ENCODE assay signal across 8 cellular contexts in genomic region chr16:2752850-2753522, GRCh38. TPM values are rescaled to one million over a fixed set of nuclear protein-coding genes. Genes with fewer than 3 reads are reported as not detected.
DNase-seq lines count a peak whose midpoint lies in the region; ATAC-seq, FAIRE-seq and TF ChIP-seq lines count a peak whose summit lies in the region.

No MANE protein-coding gene starts in this region.

- peak overlapping the region; percentile 79 for H3K4me3 ChIP-seq in Jurkat, Clone E6-1 (ENCODE audit: low read length)
- peak overlapping the region; percentile 85 for H3K4me3 ChIP-seq in astrocyte (ENCODE audit: insufficient read depth, low read depth, low read length)
- peak overlapping the region; percentile 52 for H3K4me3 ChIP-seq in hepatocyte

- peaks cover 10% of the 10 kb centered on the region for H3K36me3 Mint-ChIP-seq in astrocyte (ENCODE audit: low read depth, unreplicated experiment)

- WGBS in hepatocyte (ENCODE audit: low lambda C conversion rate, missing lambda C conversion rate) = 3% methylated on average over 14 of the region's 72 CpGs

- no peaks in the 10 kb centered on the region for H3K9me2 ChIP-seq in hepatocyte (replicated peaks; ENCODE audit: insufficient read depth)

- H4K20me1 ChIP-seq in astrocyte (ENCODE audit: insufficient read depth, low read length) (peaks cover 51% of the 10 kb centered on the region), hepatocyte (ENCODE audit: insufficient read depth, poor library complexity, severe bottlenecking) (peaks cover 51% of the 10 kb centered on the region)

- H3K27me3 Mint-ChIP-seq in astrocyte (ENCODE audit: low read depth, unreplicated experiment) = no peaks in the 10 kb centered on the region

- H3K79me2 ChIP-seq in astrocyte (ENCODE audit: insufficient read depth, low read length) (peaks cover 63% of the 10 kb centered on the region), hepatocyte (peaks cover 67% of the 10 kb centered on the region)

- H3K27ac ChIP-seq in astrocyte (ENCODE audit: low read depth, low read length) (peak overlapping the region; percentile 99), hepatocyte (peak overlapping the region; percentile 98)

- peak overlapping the region; percentile 91 for H3K27ac Mint-ChIP-seq in astrocyte (ENCODE audit: unreplicated experiment)

- peak; percentile 69 for DNase-seq in Jurkat, Clone E6-1 (ENCODE audit: low read depth, low spot score)
- peak; percentile 68 for DNase-seq in RCC 7860 (ENCODE audit: low spot score)
- peak; percentile 45 for DNase-seq in astrocyte (ENCODE audit: low read depth)
- peak; percentile 94 for DNase-seq in hepatocyte (ENCODE audit: low spot score)
- DNase-seq in putamen (ENCODE audit: low spot score) = peak; percentile 84

- peak overlapping the region; percentile 92 for H3K4me3 Mint-ChIP-seq in astrocyte (ENCODE audit: unreplicated experiment)

- TF ChIP-seq CTCF in astrocyte (IDR thresholded peaks at IDR 0.05; ENCODE audit: insufficient read depth, low read depth, low read length) (no peak), hepatocyte (IDR thresholded peaks at IDR 0.05; ENCODE audit: poor library complexity) (no peak)

- H3K4me1 ChIP-seq in ES-I3 (ENCODE audit: insufficient read depth, low read length) = peaks cover 18% of the 10 kb centered on the region
- peaks cover 25% of the 10 kb centered on the region for H3K4me1 ChIP-seq in astrocyte (ENCODE audit: insufficient read depth, low read length)
- peaks cover 29% of the 10 kb centered on the region for H3K4me1 ChIP-seq in hepatocyte (ENCODE audit: insufficient read depth)

- H3K9me3 Mint-ChIP-seq in astrocyte (ENCODE audit: unreplicated experiment) = no peaks in the 10 kb centered on the region

- peak overlapping the region; percentile 97 for H3K9ac ChIP-seq in ES-I3 (ENCODE audit: low read depth, low read length)
- peak overlapping the region; percentile 90 for H3K9ac ChIP-seq in astrocyte (ENCODE audit: low read length)

- H3K36me3 ChIP-seq in ES-I3 (ENCODE audit: insufficient read depth, low read length) (peaks cover 11% of the 10 kb centered on the region), astrocyte (ENCODE audit: insufficient read depth, low read length) (peaks cover 15% of the 10 kb centered on the region), hepatocyte (replicated peaks; ENCODE audit: insufficient read depth, low read depth) (no peaks in the 10 kb centered on the region)

- H3K9me3 ChIP-seq in ES-I3 (ENCODE audit: control insufficient read depth, insufficient read depth, low read length) (no peaks in the 10 kb centered on the region), astrocyte (ENCODE audit: insufficient read depth, low read depth, low read length) (no peaks in the 10 kb centered on the region), hepatocyte (ENCODE audit: low read depth) (no peaks in the 10 kb centered on the region)

- H3K4me2 ChIP-seq in astrocyte (ENCODE audit: low read length) (peak overlapping the region; percentile 96), hepatocyte (peak overlapping the region; percentile 95)

- H3K27me3 ChIP-seq in astrocyte (ENCODE audit: insufficient read depth, low read length) = no peaks in the 10 kb centered on the region
- no peaks in the 10 kb centered on the region for H3K27me3 ChIP-seq in hepatocyte

- peaks cover 31% of the 10 kb centered on the region for H3K4me1 Mint-ChIP-seq in astrocyte (ENCODE audit: low read depth, unreplicated experiment)

- no peak for FAIRE-seq in RCC 7860 (lab: Jason Lieb, UNC)
- FAIRE-seq in astrocyte (lab: Jason Lieb, UNC) = no peak

- ATAC-seq in GM21717 (IDR thresholded peaks at IDR 0.05; ENCODE audit: unreplicated experiment) = peak; percentile 36
- no peak for ATAC-seq in GM18870 (IDR thresholded peaks at IDR 0.05; ENCODE audit: unreplicated experiment)

- peak overlapping the region; percentile 96 for H2AFZ ChIP-seq in astrocyte (ENCODE audit: low read depth, low read length)
- no peak overlapping the region for H2AFZ ChIP-seq in hepatocyte

RNA-seq across cellular contexts. Expression of gene SRRM2, which starts 0.5 kb away (rescaled TPM):
- polyA plus RNA-seq in Jurkat, Clone E6-1 (2012; ENCODE audit: insufficient read depth, insufficient read length) = 481 TPM
- total RNA-seq in astrocyte = 387 and 409 TPM in 2 replicates
- total RNA-seq in hepatocyte = 82.9 and 142 TPM in 2 replicates
- 403 and 666 TPM in 2 replicates for polyA plus RNA-seq in hepatocyte

RNA-seq across cellular contexts. Expression of gene ELOB, which starts 24.1 kb away (rescaled TPM):
- 675 TPM for polyA plus RNA-seq in Jurkat, Clone E6-1 (2012; ENCODE audit: insufficient read depth, insufficient read length)
- 323 TPM in 2 replicates for total RNA-seq in astrocyte
- 255 and 540 TPM in 2 replicates for total RNA-seq in hepatocyte
- polyA plus RNA-seq in hepatocyte = 627 and 642 TPM in 2 replicates

RNA-seq across cellular contexts. Expression of gene PRSS27, which starts 33.0 kb away (rescaled TPM):
- polyA plus RNA-seq in Jurkat, Clone E6-1 (2012; ENCODE audit: insufficient read depth, insufficient read length) = 0.91 TPM
- 2.3 and 3.0 TPM in 2 replicates for total RNA-seq in astrocyte
- total RNA-seq in hepatocyte = 1.4 and 4.3 TPM in 2 replicates
- 1.4 and 4.8 TPM in 2 replicates for polyA plus RNA-seq in hepatocyte

RNA-seq across cellular contexts. Expression of gene PRSS33, which starts 34.4 kb away (rescaled TPM):
- polyA plus RNA-seq in Jurkat, Clone E6-1 (2012; ENCODE audit: insufficient read depth, insufficient read length) = not detected
- total RNA-seq in astrocyte (not detected in 2 replicates), hepatocyte (0.20 TPM in 1 of 2 replicates, not detected in the other)
- polyA plus RNA-seq in hepatocyte = not detected in 2 replicates

RNA-seq across cellular contexts. Expression of gene PRSS41, which starts 45.3 kb away (rescaled TPM):
- polyA plus RNA-seq in Jurkat, Clone E6-1 (2012; ENCODE audit: insufficient read depth, insufficient read length) = not detected
- total RNA-seq in astrocyte (not detected in 2 replicates), hepatocyte (not detected in 2 replicates)
- not detected in 2 replicates for polyA plus RNA-seq in hepatocyte
